ENCODE assay signal across 9 cellular contexts in the genomic region with DNA sequence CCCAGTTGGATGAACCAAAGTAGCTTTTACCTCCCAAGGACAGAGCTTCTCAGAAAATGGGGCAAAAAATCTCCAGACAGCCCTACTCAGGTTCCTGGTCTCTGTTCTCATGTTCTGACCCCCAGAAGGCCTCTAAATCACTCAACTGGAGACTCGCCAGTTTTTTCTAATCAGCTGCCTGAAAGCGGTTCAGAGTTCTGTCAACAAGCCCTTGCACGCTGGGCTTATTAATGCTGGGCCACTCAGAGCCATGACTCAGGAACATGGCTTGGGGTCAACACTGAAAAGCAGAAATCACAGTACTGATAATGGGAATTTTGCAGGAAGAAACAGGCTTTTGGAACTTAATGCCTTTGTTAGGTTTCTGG. TPM values are rescaled to one million over a fixed set of nuclear protein-coding genes. Genes with fewer than 3 reads are reported as not detected.
DNase-seq lines count a peak whose midpoint lies in the region; ATAC-seq and TF ChIP-seq lines count a peak whose summit lies in the region.
"Had no signal": no experiment of that assay in that cellular context is flagged by ENCODE, and none has a peak within 500 bp of the region (broad histone marks: within the 10 kb centered on the region; RNA-seq: fewer than 3 reads in every experiment).

No MANE protein-coding gene starts in this region.

- peaks cover 8% of the 10 kb centered on the region for H3K27me3 Mint-ChIP-seq in HFFc6 (ENCODE audit: insufficient read depth)
- no peaks in the 10 kb centered on the region for H3K27me3 Mint-ChIP-seq in naive thymus-derived CD8-positive, alpha-beta T cell
- H3K27me3 Mint-ChIP-seq: memory B cell had no signal

- 0 out of 2 replicates have a peak overlapping the region, but pooled peaks have one; percentile 6 for H3K4me3 Mint-ChIP-seq in HFFc6
- no peak overlapping the region for H3K4me3 Mint-ChIP-seq in naive thymus-derived CD8-positive, alpha-beta T cell
- H3K4me3 Mint-ChIP-seq: memory B cell had no signal

- no peaks in the 10 kb centered on the region for H3K27me3 ChIP-seq in foreskin keratinocyte

- DNase-seq in HFFc6 = peak; percentile 85
- peak; percentile 55 for DNase-seq in OCI-M1 (lab: John Stamatoyannopoulos, UW)
- peak; percentile 88 to 94 for DNase-seq in foreskin keratinocyte
- peak; percentile 96 for DNase-seq in skeletal muscle cell (ENCODE audit: low read depth)
- DNase-seq in NCI-H526 treated with DMSO at 0.1 percent for 48 hours (lab: John Stamatoyannopoulos, UW) = no peak
- no peak for DNase-seq in stimulated activated CD4-positive, alpha-beta T cell treated with anti-CD3 and anti-CD28 coated beads, Interleukin-15, amount 100 ng/mL, for 24 hours
- DNase-seq in naive thymus-derived CD8-positive, alpha-beta T cell = no peak

- POLR2A ChIA-PET in naive thymus-derived CD8-positive, alpha-beta T cell (lab: Charles Lee) = interaction anchor here (1.3 to 1.5 kb wide), 2 partner anchors 15 to 237 kb away, joined by 3 to 4 read pairs; partner anchors contain the start of gene ECHDC3

- no peak overlapping the region for H3K4me3 ChIP-seq in skeletal muscle cell (ENCODE audit: low read depth, low read length)

- H3K27ac Mint-ChIP-seq in HFFc6 = peak overlapping the region; percentile 75
- peak overlapping the region in 1 of 10 donors; percentile 4 for H3K27ac Mint-ChIP-seq in naive thymus-derived CD8-positive, alpha-beta T cell
- H3K27ac Mint-ChIP-seq: memory B cell had no signal

- ATAC-seq in foreskin keratinocyte (peak; percentile 77), HG02623 (IDR thresholded peaks at IDR 0.05; ENCODE audit: unreplicated experiment) (no peak)
- no peak for ATAC-seq in naive thymus-derived CD8-positive, alpha-beta T cell

- peaks cover 16% of the 10 kb centered on the region for H3K4me1 ChIP-seq in foreskin keratinocyte

- no peaks in the 10 kb centered on the region for H3K36me3 Mint-ChIP-seq in HFFc6 (ENCODE audit: low read depth)
- peaks cover 0 to 23% (median 6%) of the 10 kb centered on the region in 3 donors for H3K36me3 Mint-ChIP-seq in naive thymus-derived CD8-positive, alpha-beta T cell

- no peak for TF ChIP-seq CTCF in HFFc6 (IDR thresholded peaks at IDR 0.05)
- no peak for TF ChIP-seq CTCF in foreskin keratinocyte (conservative IDR thresholded peaks at IDR 0.05)

- no peaks in the 10 kb centered on the region for H3K9me3 Mint-ChIP-seq in HFFc6
- H3K9me3 Mint-ChIP-seq in naive thymus-derived CD8-positive, alpha-beta T cell = no peaks in the 10 kb centered on the region
- H3K9me3 Mint-ChIP-seq: memory B cell had no signal

- H3K4me1 Mint-ChIP-seq in HFFc6 (ENCODE audit: low read depth) = peaks cover 14% of the 10 kb centered on the region
- H3K4me1 Mint-ChIP-seq in naive thymus-derived CD8-positive, alpha-beta T cell = peaks cover 0 to 6% (median 4%) of the 10 kb centered on the region in 4 donors

- peak overlapping the region; percentile 94 for H3K27ac ChIP-seq in foreskin keratinocyte

RNA-seq across cellular contexts. Expression of gene ECHDC3, which starts 15.3 kb away (rescaled TPM):
- 1 to 10 TPM in 2 of 6 experiments, under 1 TPM in 3, not detected in 1; 0.10 to 1.4 (median 0.23) TPM for total RNA-seq in HFFc6 (2021; fragmentation: NEBNext Ultra II Directional; extraction: Animal tissue kit (Norgen Biotek cat#: 25700))
- total RNA-seq in foreskin keratinocyte = 10.4 and 13.4 TPM in 2 replicates
- 11.0 and 14.4 TPM in 2 replicates for polyA plus RNA-seq in foreskin keratinocyte
- under 1 TPM; 0.65 to 0.74 TPM for total RNA-seq in naive thymus-derived CD8-positive, alpha-beta T cell
- 1 to 10 TPM in 1 of 3 donors, under 1 TPM in 2; 0.14 to 1.7 (median 0.55) TPM for polyA plus RNA-seq in naive thymus-derived CD8-positive, alpha-beta T cell

Comparison
In these comparisons a context has a peak if more than half of its experiments do, and no peak if none do; other contexts are left out.
1. DNase-seq: peak in HFFc6 (single experiment), OCI-M1 (single experiment), foreskin keratinocyte (2 of 2) and skeletal muscle cell (single experiment); none in NCI-H526 treated with DMSO at 0.1 percent for 48 hours (single experiment), stimulated activated CD4-positive, alpha-beta T cell treated with anti-CD3 and anti-CD28 coated beads, Interleukin-15, amount 100 ng/mL, for 24 hours (single experiment) and naive thymus-derived CD8-positive, alpha-beta T cell (0 of 10).